ENCODE assay signal across 8 cellular contexts in genomic region chrX:19017271-19017670, GRCh38. TPM values are rescaled to one million over a fixed set of nuclear protein-coding genes. Genes with fewer than 3 reads are reported as not detected.
DNase-seq lines count a peak whose midpoint lies in the region; ATAC-seq, FAIRE-seq and TF ChIP-seq lines count a peak whose summit lies in the region.

No MANE protein-coding gene starts in this region.

- no peaks in the 10 kb centered on the region for H3K27me3 ChIP-seq in H1 (replicated peaks in 1 of 4; ENCODE audit: control insufficient read depth in 3 of 4, extremely low read depth in 1 of 4, insufficient read depth in 3 of 4, low read length in 3 of 4)
- H3K27me3 ChIP-seq in psoas muscle (ENCODE audit: insufficient read depth in 3 of 3, low read length in 2 of 3), result no peaks in the 10 kb centered on the region

- H3K14ac ChIP-seq in H1 (ENCODE audit: insufficient read length), result no peak overlapping the region

- H2BK5ac ChIP-seq in H1 (ENCODE audit: low read depth, low read length), result no peak overlapping the region

- no peaks in the 10 kb centered on the region for H3K9me3 ChIP-seq in H1 (ENCODE audit: insufficient read depth in 2 of 2, low read depth in 1 of 2, low read length in 1 of 2)
- no peaks in the 10 kb centered on the region for H3K9me3 ChIP-seq in psoas muscle

- H3K56ac ChIP-seq in H1 (replicated peaks; ENCODE audit: insufficient read length, low read depth, low read length), result no peak overlapping the region

- H3K4ac ChIP-seq in H1 (replicated peaks; ENCODE audit: insufficient read length, low read depth, low read length), result no peak overlapping the region

- CTCF ChIA-PET in H1 (lab: Charles Lee; ENCODE audit: partially characterized antibody), result interaction anchor here (0.6 to 5.2 kb wide), 31 partner anchors 10 to 323 kb away, joined by 3 to 67 read pairs (median 4); partner anchors contain the start of gene ADGRG2

- ATAC-seq in psoas muscle (no peak), HG02870 (IDR thresholded peaks at IDR 0.05; ENCODE audit: unreplicated experiment) (no peak), GM21528 (IDR thresholded peaks at IDR 0.05; ENCODE audit: low FRiP score, unreplicated experiment) (no peak)

- TF ChIP-seq POLR2A in H1 (IDR thresholded peaks at IDR 0.05; ENCODE audit: control extremely low read depth in 1 of 2, low read depth in 2 of 2, low read length in 2 of 2), result no peak

- 68% methylated on average over 3 of the region's 3 CpGs; no CpG with 5 or more reads in 1 of the 2 experiments for WGBS in H1 (ENCODE audit: extremely low coverage in 1 of 2, insufficient coverage in 1 of 2, insufficient read length in 1 of 2, insufficient replicate concordance in 2 of 2, low coverage in 1 of 2, low lambda C conversion rate in 2 of 2, missing lambda C conversion rate in 1 of 2), 2 experiments
- 28 to 44% (median 44%) methylated on average over 3 of the region's 3 CpGs for WGBS in psoas muscle, 3 donors

- H3K4me1 ChIP-seq in H1 (replicated peaks in 1 of 4; ENCODE audit: control insufficient read depth in 3 of 4, insufficient read depth in 4 of 4, low read length in 3 of 4) (no peaks in the 10 kb centered on the region), psoas muscle (no peaks in the 10 kb centered on the region)

- H3K9ac ChIP-seq in H1 (replicated peaks in 1 of 4; ENCODE audit: extremely low read depth in 1 of 4, low read depth in 3 of 4, low read length in 3 of 4), result no peak overlapping the region

- TF ChIP-seq CTCF in H1 (IDR thresholded peaks at IDR 0.05; ENCODE audit: control extremely low read depth in 1 of 3, insufficient read depth in 1 of 3, low read depth in 1 of 3, low read length in 3 of 3), result peak; percentile 34 to 79 (median 72)
- peak; percentile 30 for TF ChIP-seq CTCF in psoas muscle (IDR thresholded peaks at IDR 0.05)

- POLR2A ChIA-PET in H1 (lab: Charles Lee; ENCODE audit: partially characterized antibody), result interaction anchor here (1.2 kb wide), 1 partner anchor 317 kb away, joined by 4 read pairs; no protein-coding TSS in a partner anchor

- no peak overlapping the region for H2BK20ac ChIP-seq in H1 (ENCODE audit: low read length)

- intact Hi-C loops in psoas muscle (cut with DNase I), result no loop called here

- no peaks in the 10 kb centered on the region for H3K79me1 ChIP-seq in H1 (ENCODE audit: low read depth, low read length)

- no peak overlapping the region for H2AK5ac ChIP-seq in H1 (ENCODE audit: low read depth, low read length)

- H4K8ac ChIP-seq in H1 (ENCODE audit: extremely low read depth, insufficient read depth, low read length), result no peak overlapping the region

- no peak overlapping the region for H3K23ac ChIP-seq in H1 (ENCODE audit: insufficient read length)

- peak; percentile 80 to 83 for TF ChIP-seq RAD21 in H1 (IDR thresholded peaks at IDR 0.05 in 1 of 2, conservative IDR thresholded peaks at IDR 0.05 in 1 of 2; ENCODE audit: low read depth in 2 of 2, low read length in 2 of 2)

- H3K4me2 ChIP-seq in H1 (ENCODE audit: insufficient read depth in 1 of 2, low read depth in 2 of 2, low read length in 2 of 2), result no peak overlapping the region

- no peak overlapping the region for H2BK120ac ChIP-seq in H1 (replicated peaks; ENCODE audit: low read depth, low read length)

- H3K27ac ChIP-seq in H1 (ENCODE audit: low read depth, low read length) (no peak overlapping the region), psoas muscle (no peak overlapping the region)

- H4K20me1 ChIP-seq in H1 (replicated peaks in 1 of 2; ENCODE audit: control insufficient read depth in 1 of 2, insufficient read depth in 2 of 2, low read length in 2 of 2), result no peaks in the 10 kb centered on the region

- H3K79me2 ChIP-seq in H1 (ENCODE audit: control insufficient read depth in 1 of 2, insufficient read depth in 2 of 2, low read length in 2 of 2), result no peaks in the 10 kb centered on the region

- DNase-seq in NCI-H2029 (lab: John Stamatoyannopoulos, UW), result peak; percentile 11
- no peak for DNase-seq in NCI-H2029 treated with DMSO at 0.1 percent for 48 hours (lab: John Stamatoyannopoulos, UW)
- peak; percentile 3 for DNase-seq in NCI-H345 treated with DMSO at 0.1 percent for 48 hours (lab: John Stamatoyannopoulos, UW; ENCODE audit: unreplicated experiment)
- no peak for DNase-seq in H1 (ENCODE audit: low read depth in 1 of 2, low spot score in 2 of 2)
- DNase-seq in psoas muscle, result peak in 1 of 2 donors; percentile 15
- DNase-seq in GOT3 (lab: John Stamatoyannopoulos, UW), result no peak

- H2BK12ac ChIP-seq in H1 (ENCODE audit: low read depth, low read length), result no peak overlapping the region

- H3K18ac ChIP-seq in H1 (ENCODE audit: extremely low read depth, low read length), result no peak overlapping the region

- no peaks in the 10 kb centered on the region; a peak in 1 of 8 replicates for H3K36me3 ChIP-seq in H1 (ENCODE audit: control insufficient read depth in 2 of 4, insufficient read depth in 4 of 4, low read length in 3 of 4)
- no peaks in the 10 kb centered on the region for H3K36me3 ChIP-seq in psoas muscle (ENCODE audit: insufficient read depth in 1 of 2, low read depth in 1 of 2)

- peak; percentile 90 for FAIRE-seq in H1 (lab: Jason Lieb, UNC)

- H3K23me2 ChIP-seq in H1 (ENCODE audit: low read depth, low read length), result no peaks in the 10 kb centered on the region

- no peak overlapping the region for H4K91ac ChIP-seq in H1 (replicated peaks; ENCODE audit: insufficient read length, low read length)

- H2AFZ ChIP-seq in H1 (ENCODE audit: low read length), result no peak overlapping the region

- H3K4me3 ChIP-seq in H1 (ENCODE audit: extremely low read depth in 1 of 4, insufficient read depth in 2 of 4, low read depth in 3 of 4, low read length in 4 of 4), result no peak overlapping the region
- H3K4me3 ChIP-seq in psoas muscle, result no peak overlapping the region

- no peak for TF ChIP-seq EP300 in H1 (IDR thresholded peaks at IDR 0.05; ENCODE audit: borderline replicate concordance in 1 of 2, low read depth in 2 of 2, low read length in 2 of 2)

- no peak overlapping the region for H4K5ac ChIP-seq in H1 (ENCODE audit: insufficient read length, low read depth, low read length)

- H2BK15ac ChIP-seq in H1 (ENCODE audit: low read length), result no peak overlapping the region

TF ChIP-seq in H1, 55 proteins besides CTCF, POLR2A, EP300 and RAD21:
- TF ChIP-seq GABPA (IDR thresholded peaks at IDR 0.05; ENCODE audit: borderline replicate concordance, insufficient read depth, low read length) (no peak), PHF8 (conservative IDR thresholded peaks at IDR 0.05; ENCODE audit: low read depth, low read length) (no peak), KDM4A (IDR thresholded peaks at IDR 0.05; ENCODE audit: low read depth, low read length, severe bottlenecking) (no peak), TEAD4 (IDR thresholded peaks at IDR 0.05; ENCODE audit: low read depth, low read length) (no peak), KDM5A (IDR thresholded peaks at IDR 0.05; ENCODE audit: low read length) (no peak), JUND (IDR thresholded peaks at IDR 0.05; ENCODE audit: low read length) (no peak), SIRT6 (IDR thresholded peaks at IDR 0.05; ENCODE audit: low read length) (no peak), POU5F1 (IDR thresholded peaks at IDR 0.05; ENCODE audit: low read depth, low read length) (no peak), RXRA (IDR thresholded peaks at IDR 0.05; ENCODE audit: insufficient read depth, low read depth, low read length) (no peak), USF2 (IDR thresholded peaks at IDR 0.05; ENCODE audit: low read length) (no peak), SIN3A (conservative IDR thresholded peaks at IDR 0.05 in 1 of 2, IDR thresholded peaks at IDR 0.05 in 1 of 2; ENCODE audit: low read depth in 1 of 2, low read length in 2 of 2) (no peak), ZNF274 (IDR thresholded peaks at IDR 0.05; ENCODE audit: borderline replicate concordance, extremely low read depth, low read length) (no peak), CREB1 (IDR thresholded peaks at IDR 0.05) (no peak), CEBPB (IDR thresholded peaks at IDR 0.05; ENCODE audit: low read depth, low read length) (no peak), CBX5 (IDR thresholded peaks at IDR 0.05; ENCODE audit: low read depth, low read length) (no peak)

RNA-seq across cellular contexts. Expression of gene PHKA2, which starts 33.4 kb away (rescaled TPM):
- 29.6 and 35.8 TPM in 2 replicates for total RNA-seq in H1 (2021; fragmentation: NEBNext Ultra II Directional; extraction: Animal tissue kit (Norgen Biotek cat#: 25700))
- 28.1 and 35.6 TPM in 2 replicates for polyA plus RNA-seq in H1 (2011; rRNA removed)
- polyA plus RNA-seq in H1 (2011; cell fraction: cytosol; rRNA removed), result 26.7 TPM
- 88.0 TPM for polyA plus RNA-seq in H1 (2011; cell fraction: nucleus; rRNA removed)
- 21.9 to 36.0 TPM (median 30.7 TPM) in 4 replicates for polyA plus RNA-seq in H1 (2012, experiment 1 of 2)
- 8.4 TPM for polyA plus RNA-seq in H1 (2012, experiment 2 of 2)
- polyA plus RNA-seq in H1 (2013, experiment 1 of 2), result 16.4 TPM
- 14.6 TPM for polyA plus RNA-seq in H1 (2013, experiment 2 of 2)
- 42.3 and 57.4 TPM in 2 replicates for polyA minus RNA-seq in H1 (2011; rRNA and poly(A)+ RNA removed)
- polyA minus RNA-seq in H1 (2011; cell fraction: cytosol; rRNA and poly(A)+ RNA removed), result 43.2 TPM
- 52.5 TPM for polyA minus RNA-seq in H1 (2011; cell fraction: nucleus; rRNA and poly(A)+ RNA removed)
- 10 to 100 TPM in 3 of 4 donors, 1 to 10 TPM in 1; 8.9 to 24.8 (median 12.9) TPM for total RNA-seq in psoas muscle
- polyA plus RNA-seq in psoas muscle, result 1 to 10 TPM; 3.7 to 6.4 (median 5.9) TPM

Comparison
In these comparisons a context has a peak if more than half of its experiments do, and no peak if none do; other contexts are left out.
1. DNase-seq: peak in NCI-H2029 (single experiment) and NCI-H345 treated with DMSO at 0.1 percent for 48 hours (single experiment); none in NCI-H2029 treated with DMSO at 0.1 percent for 48 hours (single experiment), H1 (0 of 2) and GOT3 (single experiment).